In genomic region chr15:38069506-38069905, GRCh38 we compare ENCODE assay signal across 8 cellular contexts.
DNase-seq lines count a peak whose midpoint lies in the region; ATAC-seq and TF ChIP-seq lines count a peak whose summit lies in the region.

No MANE protein-coding gene starts in this region.

- H3K27ac ChIP-seq in skin epidermis, result peak overlapping the region in 19 of 21 experiments; percentile 14 to 86 (median 72)

- TF ChIP-seq CTCF in WI38 (IDR thresholded peaks at IDR 0.05; ENCODE audit: low read depth, low read length), result no peak

- H3K4me3 ChIP-seq in WI38 (ENCODE audit: low read depth, low read length), result peak overlapping the region; percentile 23
- peak overlapping the region in 3 of 7 experiments; percentile 2 to 18 (median 14) for H3K4me3 ChIP-seq in skin epidermis

- H3K27me3 Mint-ChIP-seq in activated naive CD4-positive, alpha-beta T cell treated with anti-CD3 and anti-CD28 coated beads, Interleukin-2, amount 50 U/mL, for 24 hours, result peaks cover 55% of the 10 kb centered on the region

- no peak for DNase-seq in activated naive CD4-positive, alpha-beta T cell treated with Interleukin-2 at 50 U/mL for 16 hours
- peak; percentile 40 for DNase-seq in Right ventricle myocardium superior
- DNase-seq in effector CD8-positive, alpha-beta T cell (lab: John Stamatoyannopoulos, UW), result no peak
- no peak for DNase-seq in stimulated activated CD4-positive, alpha-beta T cell treated with anti-CD3 and anti-CD28 coated beads, Interleukin-2, amount 100 ng/mL, for 24 hours

- H3K4me3 Mint-ChIP-seq in activated naive CD4-positive, alpha-beta T cell treated with anti-CD3 and anti-CD28 coated beads, Interleukin-2, amount 50 U/mL, for 24 hours, result no peak overlapping the region

- H3K9me3 Mint-ChIP-seq in activated naive CD4-positive, alpha-beta T cell treated with anti-CD3 and anti-CD28 coated beads, Interleukin-2, amount 50 U/mL, for 24 hours, result no peaks in the 10 kb centered on the region

- intact Hi-C loops in Right ventricle myocardium superior (cut with DNase I), result no loop called here

- H3K36me3 Mint-ChIP-seq in activated naive CD4-positive, alpha-beta T cell treated with anti-CD3 and anti-CD28 coated beads, Interleukin-2, amount 50 U/mL, for 24 hours, result no peaks in the 10 kb centered on the region

- H3K27ac Mint-ChIP-seq in activated naive CD4-positive, alpha-beta T cell treated with anti-CD3 and anti-CD28 coated beads, Interleukin-2, amount 50 U/mL, for 24 hours, result peak overlapping the region; percentile 4

- ATAC-seq in Right ventricle myocardium superior (ENCODE audit: poor library complexity) (peak; percentile 9), HG02870 (IDR thresholded peaks at IDR 0.05; ENCODE audit: unreplicated experiment) (no peak)

- H3K4me1 Mint-ChIP-seq in activated naive CD4-positive, alpha-beta T cell treated with anti-CD3 and anti-CD28 coated beads, Interleukin-2, amount 50 U/mL, for 24 hours, result peaks cover 12% of the 10 kb centered on the region
